ENCODE assay signal across 8 cellular contexts in the genomic region with DNA sequence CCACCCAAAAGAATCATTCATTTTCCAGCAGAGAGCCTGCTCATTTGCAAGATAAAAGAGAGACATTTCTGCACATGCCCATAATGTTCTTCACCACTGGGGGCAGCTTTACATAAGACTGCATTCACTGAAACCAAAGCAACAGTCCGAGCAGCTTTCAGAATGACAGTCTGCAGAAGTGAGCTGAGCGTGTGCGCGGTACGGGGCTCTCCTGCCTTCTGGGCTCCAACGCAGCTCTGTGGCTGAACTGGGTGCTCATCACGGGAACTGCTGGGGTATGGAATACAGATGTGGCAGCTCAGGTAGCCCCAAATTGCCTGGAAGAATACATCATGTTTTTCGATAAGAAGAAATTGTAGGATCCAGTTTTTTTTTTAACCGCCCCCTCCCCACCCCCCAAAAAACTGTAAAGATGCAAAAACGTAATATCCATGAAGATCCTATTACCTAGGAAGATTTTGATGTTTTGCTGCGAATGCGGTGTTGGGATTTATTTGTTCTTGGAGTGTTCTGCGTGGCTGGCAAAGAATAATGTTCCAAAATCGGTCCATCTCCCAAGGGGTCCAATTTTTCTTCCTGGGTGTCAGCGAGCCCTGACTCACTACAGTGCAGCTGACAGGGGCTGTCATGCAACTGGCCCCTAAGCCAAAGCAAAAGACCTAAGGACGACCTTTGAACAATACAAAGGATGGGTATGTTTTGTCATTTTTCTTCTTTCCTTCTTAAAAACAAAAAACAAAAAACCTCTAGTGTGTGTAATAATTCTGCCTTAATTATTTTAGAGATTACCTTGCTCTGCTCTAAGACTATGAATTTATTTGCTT. TPM values are rescaled to one million over a fixed set of nuclear protein-coding genes. Genes with fewer than 3 reads are reported as not detected.
DNase-seq lines count a peak whose midpoint lies in the region; TF ChIP-seq lines count a peak whose summit lies in the region.

A gene (plus strand): TSS at position 141 of the 824 bp plus-strand sequence.

- H2BK120ac ChIP-seq in H9 (ENCODE audit: low read depth, low read length, poor library complexity, severe bottlenecking) (no peak within 1 kb of the TSS), mesendoderm (ENCODE audit: low read depth, low read length) (no peak within 1 kb of the TSS)

- H3K9me3 ChIP-seq in H9 (ENCODE audit: control insufficient read depth, low read depth, low read length) (no peaks in the 10 kb centered on the region), Karpas-422 (ENCODE audit: low read length) (no peaks in the 10 kb centered on the region), transverse colon (no peaks in the 10 kb centered on the region)

- no peaks in the 10 kb centered on the region for H3K79me1 ChIP-seq in H9 (ENCODE audit: insufficient read depth, low read depth, low read length, poor library complexity, severe bottlenecking)
- no peaks in the 10 kb centered on the region for H3K79me1 ChIP-seq in mesendoderm (ENCODE audit: low read length)

- WGBS in H9 (ENCODE audit: extremely low coverage, insufficient read length, low lambda C conversion rate), result no CpG with 5 or more reads among the region's 16 CpGs
- WGBS in mesendoderm (ENCODE audit: extremely low coverage, insufficient coverage, low lambda C conversion rate), result no CpG with 5 or more reads among the region's 16 CpGs
- WGBS in transverse colon (ENCODE audit: low coverage in 1 of 2), 2 donors, result 19 to 21% methylated on average over 7 to 16 of the region's 16 CpGs

- H3K14ac ChIP-seq in H9 (ENCODE audit: insufficient read depth, low read length), result no peak within 1 kb of the TSS

- H3K27me3 Mint-ChIP-seq in H9 (ENCODE audit: low read depth) (peaks cover 35% of the 10 kb centered on the region), endothelial cell (ENCODE audit: unreplicated experiment) (peaks cover 4% of the 10 kb centered on the region)

- H3K9me2 ChIP-seq in Karpas-422 (replicated peaks; ENCODE audit: insufficient read depth, low read length), result no peaks in the 10 kb centered on the region

- H3K27ac ChIP-seq in 22Rv1 (no peak within 1 kb of the TSS), H9 (ENCODE audit: insufficient read length, low read depth, low read length) (no peak within 1 kb of the TSS), Karpas-422 (ENCODE audit: low read length) (no peak within 1 kb of the TSS), mesendoderm (ENCODE audit: low read depth, low read length) (no peak within 1 kb of the TSS), transverse colon (no peak within 1 kb of the TSS)

- peaks cover 10% of the 10 kb centered on the region for H3K23me2 ChIP-seq in H9 (ENCODE audit: insufficient read length, low read depth, low read length, poor library complexity, severe bottlenecking)

- H3K9me3 Mint-ChIP-seq in H9 (peaks cover 0 to 3% of the 10 kb centered on the region in 2 experiments; a peak in 2 of 5 replicates), endothelial cell (ENCODE audit: unreplicated experiment) (no peaks in the 10 kb centered on the region)

- H3K27me3 ChIP-seq in H9 (ENCODE audit: insufficient read depth, low read length) (peaks cover 2% of the 10 kb centered on the region; the same call in 1 of the 2 replicates), Karpas-422 (ENCODE audit: low read length) (no peaks in the 10 kb centered on the region), mesendoderm (ENCODE audit: insufficient read depth, low read length, poor library complexity) (peaks cover 9% of the 10 kb centered on the region), transverse colon (peaks cover 48% of the 10 kb centered on the region)

- no peak within 1 kb of the TSS for H2BK12ac ChIP-seq in H9 (ENCODE audit: insufficient read length, low read depth, low read length)

- H3K4me2 ChIP-seq in H9 (ENCODE audit: insufficient read depth, insufficient read length, low read length) (peak within 1 kb of the TSS; percentile 90), Karpas-422 (ENCODE audit: low read depth, low read length, poor library complexity, severe bottlenecking) (peak within 1 kb of the TSS; percentile 23), mesendoderm (ENCODE audit: low read length) (no peak within 1 kb of the TSS)

- no peak within 1 kb of the TSS for H4K91ac ChIP-seq in H9 (ENCODE audit: insufficient read length, low read depth, low read length)

- H3K27ac Mint-ChIP-seq in H9 (peak within 1 kb of the TSS in 2 of 3 experiments; percentile 83 to 91; a peak in 5 of 7 replicates), endothelial cell (ENCODE audit: unreplicated experiment) (no peak within 1 kb of the TSS)

- H3K9ac ChIP-seq in H9 (ENCODE audit: extremely low read depth, insufficient read length, low read length) (no peak within 1 kb of the TSS), Karpas-422 (ENCODE audit: low read length) (no peak within 1 kb of the TSS), mesendoderm (ENCODE audit: low read length) (no peak within 1 kb of the TSS)

- H3K4me3 Mint-ChIP-seq in H9 (peak within 1 kb of the TSS; percentile 57 to 79), endothelial cell (ENCODE audit: unreplicated experiment) (no peak within 1 kb of the TSS)

- in situ Hi-C loops in transverse colon (cut with MboI; ENCODE audit: low pct_ligation_motif_present in 1 of 4, low pct_unique_long_range_greater_than_20kb in 1 of 4, low sequenced_read_pairs in 3 of 4), result no loop called here

- H3K23ac ChIP-seq in H9 (ENCODE audit: insufficient read length, low read depth, low read length), result no peak within 1 kb of the TSS
- no peak within 1 kb of the TSS for H3K23ac ChIP-seq in mesendoderm (ENCODE audit: low read length)

- H3K4me3 ChIP-seq in Karpas-422 (ENCODE audit: low read length), result no peak within 1 kb of the TSS
- H3K4me3 ChIP-seq in mesendoderm (ENCODE audit: low read length), result no peak within 1 kb of the TSS
- peak within 1 kb of the TSS in 1 of 4 donors; percentile 5 for H3K4me3 ChIP-seq in transverse colon

- H3T11ph ChIP-seq in H9 (ENCODE audit: low read length), result no peak within 1 kb of the TSS

- no peak within 1 kb of the TSS for H2BK20ac ChIP-seq in H9 (ENCODE audit: low read depth, low read length, poor library complexity, severe bottlenecking)

- intact Hi-C loops in transverse colon (cut with DNase I; ENCODE audit: low total_unique reads), result no loop called here

- H4K5ac ChIP-seq in H9 (ENCODE audit: insufficient read length, low read depth, low read length), result no peak within 1 kb of the TSS
- H4K5ac ChIP-seq in mesendoderm (ENCODE audit: low read length), result no peak within 1 kb of the TSS

- DNase-seq in GM03348 (ENCODE audit: low spot score), result peak; percentile 79
- peak; percentile 84 for DNase-seq in H9
- peak; percentile 87 for DNase-seq in Karpas-422
- DNase-seq in SKM-1 (lab: John Stamatoyannopoulos, UW; ENCODE audit: unreplicated experiment), result peak; percentile 69
- peak; percentile 61 for DNase-seq in endothelial cell (ENCODE audit: low spot score)
- peak; percentile 86 for DNase-seq in mesendoderm
- peak; percentile 34 for DNase-seq in transverse colon

- H3K18ac ChIP-seq in H9 (ENCODE audit: insufficient read length, low read depth, low read length), result no peak within 1 kb of the TSS
- no peak within 1 kb of the TSS for H3K18ac ChIP-seq in mesendoderm (ENCODE audit: low read length)

- no peak within 1 kb of the TSS for H3K56ac ChIP-seq in H9 (ENCODE audit: insufficient read length, low read depth, low read length)
- H3K56ac ChIP-seq in mesendoderm (ENCODE audit: low read length), result no peak within 1 kb of the TSS

- H3K4me1 ChIP-seq in H9 (ENCODE audit: insufficient read depth, low read length) (peaks cover 13% of the 10 kb centered on the region), Karpas-422 (ENCODE audit: low read length) (peaks cover 5% of the 10 kb centered on the region; the same call in 1 of the 2 replicates), mesendoderm (ENCODE audit: control insufficient read depth, low read depth, low read length) (no peaks in the 10 kb centered on the region), transverse colon (peaks cover 0 to 13% (median 2%) of the 10 kb centered on the region in 4 donors)

- no peak within 1 kb of the TSS for H3K4ac ChIP-seq in H9 (ENCODE audit: low read depth, low read length)
- H3K4ac ChIP-seq in mesendoderm (ENCODE audit: low read depth, low read length), result no peak within 1 kb of the TSS

- no peak within 1 kb of the TSS for H2AK5ac ChIP-seq in H9 (ENCODE audit: insufficient read length, low read length)
- no peak within 1 kb of the TSS for H2AK5ac ChIP-seq in mesendoderm (ENCODE audit: low read length)

- H3K79me2 ChIP-seq in H9 (ENCODE audit: insufficient read depth, low read length) (no peaks in the 10 kb centered on the region), Karpas-422 (ENCODE audit: low read length) (no peaks in the 10 kb centered on the region), mesendoderm (ENCODE audit: control insufficient read depth, insufficient read depth, low read length) (no peaks in the 10 kb centered on the region)

- H4K20me1 ChIP-seq in H9 (ENCODE audit: control insufficient read depth, insufficient read depth, insufficient read length), result no peaks in the 10 kb centered on the region
- no peaks in the 10 kb centered on the region for H4K20me1 ChIP-seq in Karpas-422 (ENCODE audit: insufficient read depth, low read depth, low read length)

- peaks cover 50 to 60% of the 10 kb centered on the region in 2 experiments for H3K4me1 Mint-ChIP-seq in H9
- peaks cover 3% of the 10 kb centered on the region for H3K4me1 Mint-ChIP-seq in endothelial cell (ENCODE audit: unreplicated experiment)

- H4K8ac ChIP-seq in H9 (replicated peaks; ENCODE audit: insufficient read length, low read depth, low read length) (no peak within 1 kb of the TSS), mesendoderm (ENCODE audit: low read depth, low read length) (no peak within 1 kb of the TSS)

- no peak for TF ChIP-seq EP300 in transverse colon (IDR thresholded peaks at IDR 0.05; ENCODE audit: low read depth)

- no peak for TF ChIP-seq POLR2A in transverse colon (IDR thresholded peaks at IDR 0.05)

- H2BK15ac ChIP-seq in H9 (ENCODE audit: low read depth, low read length) (no peak within 1 kb of the TSS), mesendoderm (replicated peaks; ENCODE audit: low read depth) (no peak within 1 kb of the TSS)

- H3K36me3 Mint-ChIP-seq in H9 (ENCODE audit: insufficient read depth in 1 of 3, low read depth in 3 of 3), result peaks cover 0 to 4% (median 4%) of the 10 kb centered on the region in 3 experiments; a peak in 4 of 7 replicates
- no peaks in the 10 kb centered on the region for H3K36me3 Mint-ChIP-seq in endothelial cell (ENCODE audit: low read depth, unreplicated experiment)

- H2AFZ ChIP-seq in H9 (ENCODE audit: low read length) (no peak within 1 kb of the TSS), Karpas-422 (ENCODE audit: low read length) (no peak within 1 kb of the TSS)

- H2BK5ac ChIP-seq in H9 (ENCODE audit: insufficient read length, low read length) (no peak within 1 kb of the TSS), mesendoderm (ENCODE audit: low read length) (no peak within 1 kb of the TSS)

- H3K36me3 ChIP-seq in Karpas-422 (ENCODE audit: insufficient read depth, low read length) (no peaks in the 10 kb centered on the region), mesendoderm (ENCODE audit: control insufficient read depth, insufficient read depth, low read length) (no peaks in the 10 kb centered on the region), transverse colon (no peaks in the 10 kb centered on the region)

- TF ChIP-seq CTCF in 22Rv1 (IDR thresholded peaks at IDR 0.05) (peak; percentile 88), H9 (conservative IDR thresholded peaks at IDR 0.05) (peak; percentile 64), endothelial cell (IDR thresholded peaks at IDR 0.05; ENCODE audit: unreplicated experiment) (peak; percentile 74), transverse colon (IDR thresholded peaks at IDR 0.05) (peak; percentile 54 to 71 (median 60))

RNA-seq across cellular contexts. Expression of the gene that starts here (rescaled TPM):
- 0.96 and 1.1 TPM in 2 replicates for total RNA-seq in H9 (2021)
- total RNA-seq in Karpas-422 (2014; rRNA removed; shearing (Covaris generic); ENCODE audit: low replicate concordance), result not detected in 2 replicates
- not detected for total RNA-seq in endothelial cell (ENCODE audit: unreplicated experiment)
- polyA plus RNA-seq in mesendoderm (2013, experiment 1 of 2), result 0.04 TPM
- polyA plus RNA-seq in mesendoderm (2013, experiment 2 of 2), result 0.06 TPM
- total RNA-seq in transverse colon, result not detected

Comparison
In these comparisons a context has a peak if more than half of its experiments do, and no peak if none do; other contexts are left out.
1. Peak in DNase-seq and H3K4me2 ChIP-seq in Karpas-422; RNA of the gene not detected or under 1 TPM.
2. Peak in DNase-seq in endothelial cell; RNA of the gene not detected or under 1 TPM.
3. Peak in DNase-seq in transverse colon; RNA of the gene not detected or under 1 TPM.
4. DNase-seq: peak in every context shown above with its lines; median percentile 87 in Karpas-422; 86 in mesendoderm; 84 in H9; 79 in GM03348; 69 in SKM-1; 61 in endothelial cell; 34 in transverse colon.